Comparison of ENCODE assay signal across 1 cellular context in the genomic region with DNA sequence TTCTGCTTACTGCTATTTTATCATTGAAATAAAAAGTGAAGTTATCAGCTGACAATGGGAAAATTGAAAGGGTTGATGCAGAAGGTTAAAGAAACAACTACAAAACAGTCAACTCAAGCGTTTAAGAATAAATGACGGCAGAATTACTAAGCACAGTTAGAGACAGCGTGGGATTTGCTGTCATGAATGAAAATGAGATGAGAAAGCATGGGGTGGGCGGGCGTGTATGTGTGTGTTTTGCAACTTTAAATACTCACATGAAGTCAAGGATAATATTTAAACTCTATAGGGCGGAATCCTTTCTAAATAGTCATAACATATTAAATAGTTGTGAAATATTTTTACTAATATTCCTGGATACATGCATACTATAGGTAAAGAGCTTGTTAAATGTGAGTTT.
TF ChIP-seq lines count a peak whose summit lies in the region.

No MANE protein-coding gene starts in this region.

TF ChIP-seq in IMR-90, 13 proteins besides CTCF, POLR2A, EP300 and RAD21:
- TF ChIP-seq MAFK (IDR thresholded peaks at IDR 0.05; ENCODE audit: low read depth, low read length), result no peak
- no peak for TF ChIP-seq CEBPB (IDR thresholded peaks at IDR 0.05; ENCODE audit: low read depth, low read length)
- TF ChIP-seq MXI1 (IDR thresholded peaks at IDR 0.05; ENCODE audit: borderline replicate concordance, low read depth, low read length), result no peak
- TF ChIP-seq NFE2L2 (IDR thresholded peaks at IDR 0.05; ENCODE audit: low read depth, low read length), result no peak
- TF ChIP-seq FOS (IDR thresholded peaks at IDR 0.05; ENCODE audit: low read depth, low read length), result no peak
- no peak for TF ChIP-seq RFX5 (IDR thresholded peaks at IDR 0.05; ENCODE audit: low read depth, low read length)
- no peak for TF ChIP-seq RCOR1 (IDR thresholded peaks at IDR 0.05; ENCODE audit: insufficient replicate concordance, low read length)
- TF ChIP-seq BHLHE40 (IDR thresholded peaks at IDR 0.05; ENCODE audit: low read depth, low read length), result no peak
- TF ChIP-seq CHD1 (IDR thresholded peaks at IDR 0.05; ENCODE audit: low read depth, low read length), result no peak
- no peak for TF ChIP-seq SMC3 (IDR thresholded peaks at IDR 0.05; ENCODE audit: low read depth, low read length)
- no peak for TF ChIP-seq MAZ (IDR thresholded peaks at IDR 0.05; ENCODE audit: borderline replicate concordance, low read depth, low read length)
- TF ChIP-seq, protein P1, sequence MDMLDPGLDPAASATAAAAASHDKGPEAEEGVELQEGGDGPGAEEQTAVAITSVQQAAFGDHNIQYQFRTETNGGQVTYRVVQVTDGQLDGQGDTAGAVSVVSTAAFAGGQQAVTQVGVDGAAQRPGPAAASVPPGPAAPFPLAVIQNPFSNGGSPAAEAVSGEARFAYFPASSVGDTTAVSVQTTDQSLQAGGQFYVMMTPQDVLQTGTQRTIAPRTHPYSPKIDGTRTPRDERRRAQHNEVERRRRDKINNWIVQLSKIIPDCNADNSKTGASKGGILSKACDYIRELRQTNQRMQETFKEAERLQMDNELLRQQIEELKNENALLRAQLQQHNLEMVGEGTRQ (IDR thresholded peaks at IDR 0.05; ENCODE audit: low read depth, low read length), result no peak
- TF ChIP-seq, protein P2, sequence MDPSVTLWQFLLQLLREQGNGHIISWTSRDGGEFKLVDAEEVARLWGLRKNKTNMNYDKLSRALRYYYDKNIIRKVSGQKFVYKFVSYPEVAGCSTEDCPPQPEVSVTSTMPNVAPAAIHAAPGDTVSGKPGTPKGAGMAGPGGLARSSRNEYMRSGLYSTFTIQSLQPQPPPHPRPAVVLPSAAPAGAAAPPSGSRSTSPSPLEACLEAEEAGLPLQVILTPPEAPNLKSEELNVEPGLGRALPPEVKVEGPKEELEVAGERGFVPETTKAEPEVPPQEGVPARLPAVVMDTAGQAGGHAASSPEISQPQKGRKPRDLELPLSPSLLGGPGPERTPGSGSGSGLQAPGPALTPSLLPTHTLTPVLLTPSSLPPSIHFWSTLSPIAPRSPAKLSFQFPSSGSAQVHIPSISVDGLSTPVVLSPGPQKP (IDR thresholded peaks at IDR 0.05; ENCODE audit: borderline replicate concordance, low read depth, low read length), result no peak
